In genomic region chr1:17862125-17862524, GRCh38 we compare ENCODE assay signal across 30 cellular contexts.
"Had no signal": no experiment of that assay in that cellular context is flagged by ENCODE, and none has a peak within 500 bp of the region (broad histone marks: within the 10 kb centered on the region; RNA-seq: fewer than 3 reads in every experiment).

No MANE protein-coding gene starts in this region.

- H3K4me1 ChIP-seq: Peyer's patch had no signal

- ATAC-seq: activated CD8-positive, alpha-beta memory T cell treated with anti-CD3 and anti-CD28 coated beads, Interleukin-2, amount 10 ng/mL, durations not matched to agents 7 days and 5 days; PC-3; T-cell; T-helper 17 cell had no signal

- H3K27me3 ChIP-seq: cardiac muscle cell, Peyer's patch, SJSA1 had no signal

- H3K36me3 ChIP-seq: cardiac muscle cell, Peyer's patch, SJSA1 had no signal

- H3K4me3 ChIP-seq: cardiac muscle cell, Peyer's patch, SJSA1 had no signal

- H3K4me2 ChIP-seq: SK-N-SH had no signal

- H3K27ac ChIP-seq: cardiac muscle cell, Peyer's patch, SJSA1, VCaP had no signal

- H3K9ac ChIP-seq: SK-N-SH had no signal

- H3K9me3 ChIP-seq: Peyer's patch, SJSA1, SK-N-SH had no signal

- DNase-seq: activated CD4-positive, alpha-beta memory T cell treated with anti-CD3 and anti-CD28 coated beads, Interleukin-2, amount 10 ng/mL, durations not matched to agents 7 days and 5 days; activated CD4-positive, alpha-beta T cell treated with anti-CD3 and anti-CD28 coated beads for 1 hour; activated CD4-positive, alpha-beta T cell treated with anti-CD3 and anti-CD28 coated beads for 48 hours; activated CD4-positive, CD25-positive, alpha-beta regulatory T cell; activated CD8-positive, alpha-beta memory T cell treated with anti-CD3 and anti-CD28 coated beads for 24 hours; activated CD8-positive, alpha-beta memory T cell treated with anti-CD3 and anti-CD28 coated beads, Interleukin-2, amount 10 ng/mL, durations not matched to agents 7 days and 5 days; activated CD8-positive, alpha-beta memory T cell treated with anti-CD3 and anti-CD28 coated beads, Interleukin-2, amount 50 U/mL, for 48 hours; activated effector memory CD4-positive, alpha-beta T cell treated with Interleukin-2 at 50 U/mL for 16 hours; activated naive CD4-positive, alpha-beta T cell; activated naive CD4-positive, alpha-beta T cell treated with anti-CD3 and anti-CD28 coated beads, Interleukin-2, amount 50 U/mL, for 16 hours; activated naive CD8-positive, alpha-beta T cell treated with anti-CD3 and anti-CD28 coated beads for 36 hours; activated T-cell treated with anti-CD3 and anti-CD28 coated beads, Interleukin-2, amount 50 U/mL, for 48 hours; amniotic stem cell; aorta; MM.1S; MV-4-11; NCI-H1092; NCI-H1436 treated with DMSO at 0.1 percent for 48 hours; NCI-H2029; NK-92 treated with Interleukin-12 subunit alpha and Interleukin-12 subunit beta, amount 100 ng/mL, for 24 hours; PC-3; Peyer's patch; RPMI8226; SHP77 treated with DMSO at 0.1 percent for 48 hours; T-cell; T-helper 17 cell had no signal
